12 cellular contexts compared by ENCODE assay signal in genomic region chr3:112847692-112848091, GRCh38. TPM values are rescaled to one million over a fixed set of nuclear protein-coding genes. Genes with fewer than 3 reads are reported as not detected.
DNase-seq lines count a peak whose midpoint lies in the region; ATAC-seq and TF ChIP-seq lines count a peak whose summit lies in the region.
"Had no signal": no experiment of that assay in that cellular context is flagged by ENCODE, and none has a peak within 500 bp of the region (broad histone marks: within the 10 kb centered on the region; RNA-seq: fewer than 3 reads in every experiment).

No MANE protein-coding gene starts in this region.

- peaks cover 26% of the 10 kb centered on the region for H3K4me1 ChIP-seq in CD4-positive, alpha-beta memory T cell (ENCODE audit: insufficient read depth, low read length)

- peak overlapping the region in 1 of 2 donors; percentile 22 for H3K4me3 ChIP-seq in CD4-positive, alpha-beta memory T cell (ENCODE audit: low read length in 2 of 2)
- H3K4me3 ChIP-seq: SK-N-MC had no signal

- peaks cover 5 to 33% (median 29%) of the 10 kb centered on the region in 8 donors for H3K9me3 Mint-ChIP-seq in CD4-positive, alpha-beta memory T cell

- H3K27ac ChIP-seq in CD4-positive, alpha-beta memory T cell (ENCODE audit: low read depth, low read length), result peak overlapping the region; percentile 15
- H3K27ac ChIP-seq: SK-N-MC had no signal

- POLR2A ChIA-PET in CD4-positive, alpha-beta memory T cell (lab: Charles Lee; ENCODE audit: partially characterized antibody), result interaction anchor here (1.0 to 2.3 kb wide), 7 partner anchors 10 to 125 kb away, joined by 3 to 10 read pairs (median 3); no protein-coding TSS in a partner anchor

- no peaks in the 10 kb centered on the region for H3K27me3 Mint-ChIP-seq in CD4-positive, alpha-beta memory T cell

- CTCF ChIA-PET in CD4-positive, alpha-beta memory T cell (lab: Charles Lee; ENCODE audit: partially characterized antibody), result interaction anchor here (1.2 to 2.7 kb wide), 9 partner anchors 10 to 158 kb away, joined by 3 to 12 read pairs (median 4); partner anchors contain the start of gene GTPBP8

- H3K4me1 Mint-ChIP-seq in CD4-positive, alpha-beta memory T cell, result peaks cover 20 to 39% (median 25%) of the 10 kb centered on the region in 4 donors

- no peaks in the 10 kb centered on the region for H3K27me3 ChIP-seq in CD4-positive, alpha-beta memory T cell (ENCODE audit: insufficient read depth, low read length)

- peak overlapping the region; percentile 65 to 91 (median 85) for H3K27ac Mint-ChIP-seq in CD4-positive, alpha-beta memory T cell

- peaks cover 0 to 6% of the 10 kb centered on the region in 2 donors for H3K9me3 ChIP-seq in CD4-positive, alpha-beta memory T cell (ENCODE audit: control insufficient read depth in 1 of 2, low read length in 2 of 2)

- ATAC-seq in GM19467 (IDR thresholded peaks at IDR 0.05; ENCODE audit: unreplicated experiment), result peak; percentile 87
- no peak for ATAC-seq in GM18873 (IDR thresholded peaks at IDR 0.05; ENCODE audit: low FRiP score, unreplicated experiment)

- H3K36me3 Mint-ChIP-seq in CD4-positive, alpha-beta memory T cell, result peaks cover 16 to 22% of the 10 kb centered on the region in 2 donors

- no peaks in the 10 kb centered on the region for H3K36me3 ChIP-seq in CD4-positive, alpha-beta memory T cell (ENCODE audit: insufficient read depth, low read length)

- TF ChIP-seq CTCF in GM20000 (IDR thresholded peaks at IDR 0.05; ENCODE audit: extremely low read depth, missing control alignments), result no peak

- peak overlapping the region; percentile 4 to 80 (median 69) for H3K4me3 Mint-ChIP-seq in CD4-positive, alpha-beta memory T cell

- peak; percentile 40 to 74 (median 70) for DNase-seq in CD4-positive, alpha-beta memory T cell
- DNase-seq in HT1080 (ENCODE audit: low read depth) (peak; percentile 40), occipital lobe (lab: John Stamatoyannopoulos, UW) (no peak), GM20000 (ENCODE audit: low spot score) (no peak), NCI-H1694 treated with DMSO at 0.1 percent for 48 hours (lab: John Stamatoyannopoulos, UW) (no peak)
- peak; percentile 65 for DNase-seq in activated effector memory CD4-positive, alpha-beta T cell treated with anti-CD3 and anti-CD28 coated beads, Interleukin-2, amount 50 U/mL, for 16 hours
- DNase-seq: COR-L47, left cardiac atrium, NCI-H2081 had no signal

- intact Hi-C loops in CD4-positive, alpha-beta memory T cell (cut with micrococcal nuclease), result no loop called here

RNA-seq across cellular contexts. Expression of gene CD200R1L, which starts 1.0 kb away (rescaled TPM):
- not detected for total RNA-seq in CD4-positive, alpha-beta memory T cell
- not detected for polyA plus RNA-seq in CD4-positive, alpha-beta memory T cell
- total RNA-seq in HT1080 (2014; rRNA removed; shearing (Covaris generic)), result not detected in 2 replicates
- polyA plus RNA-seq in HT1080 (2015; cell fraction: cytosol; rRNA removed), result not detected in 2 replicates
- polyA plus RNA-seq in HT1080 (2015; cell fraction: nucleus; rRNA removed), result not detected in 2 replicates
- not detected for total RNA-seq in occipital lobe
- total RNA-seq: left cardiac atrium had no signal

Comparison
In these comparisons a context has a peak if more than half of its experiments do, and no peak if none do; other contexts are left out.
1. DNase-seq: peak in CD4-positive, alpha-beta memory T cell (5 of 5), HT1080 (single experiment) and activated effector memory CD4-positive, alpha-beta T cell treated with anti-CD3 and anti-CD28 coated beads, Interleukin-2, amount 50 U/mL, for 16 hours (single experiment); none in occipital lobe (single experiment), GM20000 (single experiment) and NCI-H1694 treated with DMSO at 0.1 percent for 48 hours (single experiment).